ENCODE assay signal across 1 cellular context in genomic region chr15:40731034-40731433, GRCh38.
TF ChIP-seq lines count a peak whose summit lies in the region.

No MANE protein-coding gene starts in this region.

TF ChIP-seq in HepG2, 621 proteins besides CTCF, POLR2A, EP300 and RAD21:
- TF ChIP-seq CAMTA2 (CRISPR knock-in tag; IDR thresholded peaks at IDR 0.05; ENCODE audit: borderline replicate concordance): no peak
- no peak for TF ChIP-seq PBX2 (CRISPR knock-in tag; IDR thresholded peaks at IDR 0.05)
- no peak for TF ChIP-seq ZMYM2 (CRISPR knock-in tag; IDR thresholded peaks at IDR 0.05)
- no peak for TF ChIP-seq CENPT (CRISPR knock-in tag; IDR thresholded peaks at IDR 0.05; ENCODE audit: low read depth)
- no peak for TF ChIP-seq ZNF234 (CRISPR knock-in tag; conservative IDR thresholded peaks at IDR 0.05)
- no peak for TF ChIP-seq HNRNPLL (IDR thresholded peaks at IDR 0.05; ENCODE audit: low read depth, low read length, poor library complexity, severe bottlenecking)
- no peak for TF ChIP-seq HOXA7 (CRISPR knock-in tag; IDR thresholded peaks at IDR 0.05)
- no peak for TF ChIP-seq GATAD1 (CRISPR knock-in tag; IDR thresholded peaks at IDR 0.05)
- TF ChIP-seq AKNA (CRISPR knock-in tag; IDR thresholded peaks at IDR 0.05; ENCODE audit: borderline replicate concordance): no peak
- TF ChIP-seq ADNP (CRISPR knock-in tag; IDR thresholded peaks at IDR 0.05): no peak
- no peak for TF ChIP-seq CHD2 (IDR thresholded peaks at IDR 0.05; ENCODE audit: low read depth, low read length)
- TF ChIP-seq ZNF691 (CRISPR knock-in tag; IDR thresholded peaks at IDR 0.05; ENCODE audit: borderline replicate concordance, low read depth): no peak
- TF ChIP-seq DNMT1 (CRISPR knock-in tag; IDR thresholded peaks at IDR 0.05): no peak
- no peak for TF ChIP-seq TCF7L2 (IDR thresholded peaks at IDR 0.05; ENCODE audit: low read depth, low read length)
- no peak for TF ChIP-seq SKIL (CRISPR knock-in tag; IDR thresholded peaks at IDR 0.05; ENCODE audit: borderline replicate concordance)
- no peak for TF ChIP-seq SP4 (CRISPR knock-in tag; IDR thresholded peaks at IDR 0.05)
- TF ChIP-seq NFKBIZ (CRISPR knock-in tag; IDR thresholded peaks at IDR 0.05): no peak
TF ChIP-seq in HepG2: peak in this region for 0.
